8 cellular contexts compared by ENCODE assay signal in genomic region chr6:127342946-127343752, GRCh38. TPM values are rescaled to one million over a fixed set of nuclear protein-coding genes. Genes with fewer than 3 reads are reported as not detected.
A peak's percentile ranks its signal among the peaks of the same experiment; 100 is the strongest.
DNase-seq lines count a peak whose midpoint lies in the region; ATAC-seq and TF ChIP-seq lines count a peak whose summit lies in the region.

Gene ECHDC1 (minus strand): TSS chr6:127343609. CDS start chr6:127331028, 12,581 bp downstream.

- TF ChIP-seq CTCF in liver (IDR thresholded peaks at IDR 0.05; ENCODE audit: low read depth, low read length, missing input control), result no peak

- peak within 1 kb of the TSS; percentile 89 to 90 for H3K27ac ChIP-seq in liver (ENCODE audit: low read depth in 1 of 2, low read length in 2 of 2)

- H3K36me3 Mint-ChIP-seq in activated CD4-positive, alpha-beta T cell treated with anti-CD3 and anti-CD28 coated beads for 36 hours (ENCODE audit: low read depth), result peaks cover 13% of the 10 kb centered on the region

- peak; percentile 75 for ATAC-seq in HG03354 (IDR thresholded peaks at IDR 0.05; ENCODE audit: poor library complexity, severe bottlenecking, unreplicated experiment)
- ATAC-seq in activated CD4-positive, alpha-beta T cell treated with anti-CD3 and anti-CD28 coated beads for 36 hours, result peak; percentile 85

- TF ChIP-seq RAD21 in liver (IDR thresholded peaks at IDR 0.05), result peak in 1 of 2 donors; percentile 3

- no peaks in the 10 kb centered on the region for H3K9me3 ChIP-seq in liver (ENCODE audit: control insufficient read depth in 4 of 4, low read length in 3 of 4)

- H3K9ac ChIP-seq in liver (ENCODE audit: low read depth in 1 of 2, low read length in 2 of 2), result peak within 1 kb of the TSS; percentile 87 to 96

- peaks cover 19% of the 10 kb centered on the region for H3K4me1 Mint-ChIP-seq in activated CD4-positive, alpha-beta T cell treated with anti-CD3 and anti-CD28 coated beads for 36 hours

- POLR2A ChIA-PET in activated CD4-positive, alpha-beta T cell treated with anti-CD3 and anti-CD28 coated beads for 36 hours (lab: Charles Lee), result no interaction called here

- WGBS in liver, result under 1% methylated on average over 71 of the region's 72 CpGs

- H3K27me3 Mint-ChIP-seq in activated CD4-positive, alpha-beta T cell treated with anti-CD3 and anti-CD28 coated beads for 36 hours, result no peaks in the 10 kb centered on the region

- peaks cover 0 to 2% (median 0%) of the 10 kb centered on the region in 4 donors for H3K36me3 ChIP-seq in liver (ENCODE audit: control insufficient read depth in 4 of 4, insufficient read depth in 3 of 4, low read depth in 1 of 4, low read length in 3 of 4)

- TF ChIP-seq POLR2A in GM19099 (IDR thresholded peaks at IDR 0.05; ENCODE audit: extremely low read depth, insufficient read length, low read depth), result peak; percentile 85

- peaks cover 7 to 36% (median 16%) of the 10 kb centered on the region in 4 donors for H3K4me1 ChIP-seq in liver (ENCODE audit: control insufficient read depth in 4 of 4, insufficient read depth in 4 of 4, low read length in 3 of 4)

- peaks cover 3% of the 10 kb centered on the region for H3K9me3 Mint-ChIP-seq in activated CD4-positive, alpha-beta T cell treated with anti-CD3 and anti-CD28 coated beads for 36 hours (ENCODE audit: low read depth)

- CTCF ChIA-PET in activated CD4-positive, alpha-beta T cell treated with anti-CD3 and anti-CD28 coated beads for 36 hours (lab: Charles Lee), result interaction anchor here (0.8 to 1.2 kb wide), 5 partner anchors 8 to 173 kb away, joined by 3 to 10 read pairs (median 3); partner anchors contain the start of gene RNF146

- H3K4me3 Mint-ChIP-seq in activated CD4-positive, alpha-beta T cell treated with anti-CD3 and anti-CD28 coated beads for 36 hours, result no peak within 1 kb of the TSS

- peak; percentile 84 for DNase-seq in AG20443 (ENCODE audit: low spot score)
- peak; percentile 15 for DNase-seq in NCI-H510A (lab: John Stamatoyannopoulos, UW)
- DNase-seq in activated CD4-positive, alpha-beta T cell treated with anti-CD3 and anti-CD28 coated beads for 36 hours, result peak; percentile 85
- peak; percentile 62 to 73 for DNase-seq in dermis microvascular lymphatic vessel endothelial cell (ENCODE audit: low read depth in 2 of 2)
- DNase-seq in stimulated activated CD4-positive, alpha-beta T cell treated with anti-CD3 and anti-CD28 coated beads, Interleukin-4, amount 100 ng/mL, for 1 hour, result peak; percentile 74

- H3K27ac Mint-ChIP-seq in activated CD4-positive, alpha-beta T cell treated with anti-CD3 and anti-CD28 coated beads for 36 hours, result no peak within 1 kb of the TSS

- peak within 1 kb of the TSS; percentile 74 to 99 (median 82) for H3K4me3 ChIP-seq in liver (ENCODE audit: low read depth in 1 of 3, low read length in 3 of 3)

- intact Hi-C loops in activated CD4-positive, alpha-beta T cell treated with anti-CD3 and anti-CD28 coated beads for 36 hours (cut with DNase I, micrococcal nuclease), result loop anchor here (1.0 to 5.0 kb wide), 9 partner anchors 76 to 1563 kb away; partner anchors contain the start of genes RNF146 (in 2 of the 2) and MTCL3 (in 1 of the 2)

- H3K27me3 ChIP-seq in liver (ENCODE audit: control insufficient read depth in 4 of 4, insufficient read depth in 4 of 4, low read length in 3 of 4), result no peaks in the 10 kb centered on the region

TF ChIP-seq in liver, 16 proteins besides CTCF, POLR2A, EP300 and RAD21:
- peak; percentile 41 for TF ChIP-seq YY1 (IDR thresholded peaks at IDR 0.05)
- TF ChIP-seq MAX (IDR thresholded peaks at IDR 0.05), result peak; percentile 93
- TF ChIP-seq EGR1 (IDR thresholded peaks at IDR 0.05; ENCODE audit: low read depth in 2 of 2), result peak in 1 of 2 donors; percentile 58
- TF ChIP-seq SP1 (IDR thresholded peaks at IDR 0.05), result no peak
- TF ChIP-seq ZBTB33 (IDR thresholded peaks at IDR 0.05), result peak; percentile 90
- TF ChIP-seq TAF1 (conservative IDR thresholded peaks at IDR 0.05), result peak; percentile 65
- no peak for TF ChIP-seq REST (IDR thresholded peaks at IDR 0.05)
- TF ChIP-seq HNF4A (conservative IDR thresholded peaks at IDR 0.05), result no peak
- TF ChIP-seq NR2F2 (IDR thresholded peaks at IDR 0.05), result peak; percentile 74
- peak in 1 of 2 donors; percentile 28 for TF ChIP-seq RXRA (IDR thresholded peaks at IDR 0.05)
- TF ChIP-seq FOXA1 (IDR thresholded peaks at IDR 0.05), result no peak
- no peak for TF ChIP-seq HNF4G (IDR thresholded peaks at IDR 0.05)
- no peak for TF ChIP-seq JUND (IDR thresholded peaks at IDR 0.05)
- TF ChIP-seq ATF3 (IDR thresholded peaks at IDR 0.05), result no peak
- no peak for TF ChIP-seq FOXA2 (IDR thresholded peaks at IDR 0.05)
- TF ChIP-seq GABPA (IDR thresholded peaks at IDR 0.05 in 1 of 2, conservative IDR thresholded peaks at IDR 0.05 in 1 of 2), result peak; percentile 71 to 91

RNA-seq across cellular contexts. Expression of gene ECHDC1, which starts in this region (rescaled TPM):
- total RNA-seq in activated CD4-positive, alpha-beta T cell treated with anti-CD3 and anti-CD28 coated beads for 36 hours, result 10 to 100 TPM; 31.1 to 48.2 TPM
- 39.3 and 46.3 TPM in 2 replicates for total RNA-seq in dermis microvascular lymphatic vessel endothelial cell
- total RNA-seq in liver, result 10 to 100 TPM; 28.8 to 66.2 TPM
- polyA plus RNA-seq in liver, result 10 to 100 TPM; 50.4 to 51.3 TPM

Comparison
In these comparisons a context has a peak if more than half of its experiments do, and no peak if none do; other contexts are left out.
1. Peak in every context shown above with its lines: DNase-seq, ATAC-seq, H3K4me3 ChIP-seq and H3K27ac ChIP-seq.
2. DNase-seq: peak in every context shown above with its lines; median percentile 85 in activated CD4-positive, alpha-beta T cell treated with anti-CD3 and anti-CD28 coated beads for 36 hours; 84 in AG20443; 74 in stimulated activated CD4-positive, alpha-beta T cell treated with anti-CD3 and anti-CD28 coated beads, Interleukin-4, amount 100 ng/mL, for 1 hour; 68 in dermis microvascular lymphatic vessel endothelial cell; 15 in NCI-H510A.